Comparison of ENCODE assay signal across 10 cellular contexts in genomic region chr14:47674546-47675238, GRCh38. TPM values are rescaled to one million over a fixed set of nuclear protein-coding genes. Genes with fewer than 3 reads are reported as not detected.
DNase-seq lines count a peak whose midpoint lies in the region; ATAC-seq and TF ChIP-seq lines count a peak whose summit lies in the region.
"Had no signal": no experiment of that assay in that cellular context is flagged by ENCODE, and none has a peak within 500 bp of the region (broad histone marks: within the 10 kb centered on the region; RNA-seq: fewer than 3 reads in every experiment).

No MANE protein-coding gene starts in this region.

- H3K27me3 ChIP-seq in osteoblast (ENCODE audit: insufficient read depth, low read length): peaks cover 18% of the 10 kb centered on the region
- no peaks in the 10 kb centered on the region for H3K27me3 ChIP-seq in CD8-positive, alpha-beta memory T cell (ENCODE audit: insufficient read depth, low read length, poor library complexity, severe bottlenecking)
- peaks cover 49% of the 10 kb centered on the region for H3K27me3 ChIP-seq in CD4-positive, alpha-beta T cell (ENCODE audit: control insufficient read depth, insufficient read depth, low read length)

- CTCF ChIA-PET in CD8-positive, alpha-beta memory T cell (lab: Charles Lee): no interaction called here
- CTCF ChIA-PET in CD4-positive, alpha-beta T cell (lab: Charles Lee): no interaction called here

- no peak for ATAC-seq in CD4-positive, alpha-beta T cell (ENCODE audit: poor library complexity)
- ATAC-seq in HG03045 (IDR thresholded peaks at IDR 0.05; ENCODE audit: unreplicated experiment): no peak

- no peak overlapping the region for H3K27ac Mint-ChIP-seq in CD8-positive, alpha-beta memory T cell
- H3K27ac Mint-ChIP-seq in CD4-positive, alpha-beta T cell: no peak overlapping the region

- peaks cover 21 to 31% of the 10 kb centered on the region in 2 donors for H3K27me3 Mint-ChIP-seq in CD8-positive, alpha-beta memory T cell
- H3K27me3 Mint-ChIP-seq in CD4-positive, alpha-beta T cell: peaks cover 47% of the 10 kb centered on the region

- peak; percentile 29 for DNase-seq in COLO668 (lab: John Stamatoyannopoulos, UW; ENCODE audit: unreplicated experiment)
- no peak for DNase-seq in LNCaP clone FGC (ENCODE audit: low read depth)
- peak; percentile 40 for DNase-seq in foreskin melanocyte
- peak; percentile 50 for DNase-seq in osteoblast (ENCODE audit: insufficient read length, low spot score, missing footprints)
- no peak for DNase-seq in CD8-positive, alpha-beta memory T cell
- DNase-seq in dermis blood vessel endothelial cell: no peak
- no peak for DNase-seq in CD4-positive, alpha-beta T cell
- DNase-seq: activated T-cell treated with anti-CD3 and anti-CD28 coated beads, Interleukin-2, amount 50 U/mL, for 4 hours had no signal

- peaks cover 3 to 21% (median 13%) of the 10 kb centered on the region in 5 donors for H3K9me3 Mint-ChIP-seq in CD8-positive, alpha-beta memory T cell
- no peaks in the 10 kb centered on the region for H3K9me3 Mint-ChIP-seq in CD4-positive, alpha-beta T cell
- H3K9me3 Mint-ChIP-seq: activated T-cell treated with anti-CD3 and anti-CD28 coated beads, Interleukin-2, amount 50 U/mL, for 4 hours had no signal

- TF ChIP-seq CTCF in LNCaP clone FGC (IDR thresholded peaks at IDR 0.05; ENCODE audit: control insufficient read depth, extremely low read depth, insufficient read depth) (no peak), osteoblast (IDR thresholded peaks at IDR 0.05; ENCODE audit: extremely low read depth, low read depth, low read length) (no peak)
- no peak for TF ChIP-seq CTCF in CD4-positive, alpha-beta T cell (IDR thresholded peaks at IDR 0.05)

- H3K4me3 ChIP-seq in LNCaP clone FGC (ENCODE audit: low read depth, low read length) (peak overlapping the region; percentile 26), osteoblast (ENCODE audit: insufficient read depth, low read length) (no peak overlapping the region)
- no peak overlapping the region for H3K4me3 ChIP-seq in CD8-positive, alpha-beta memory T cell (ENCODE audit: low read length)

- no peak overlapping the region for H3K4me3 Mint-ChIP-seq in CD8-positive, alpha-beta memory T cell
- no peak overlapping the region for H3K4me3 Mint-ChIP-seq in CD4-positive, alpha-beta T cell
- H3K4me3 Mint-ChIP-seq: activated T-cell treated with anti-CD3 and anti-CD28 coated beads, Interleukin-2, amount 50 U/mL, for 4 hours had no signal

- H3K27ac ChIP-seq in osteoblast (ENCODE audit: low read depth, low read length): no peak overlapping the region
- no peak overlapping the region for H3K27ac ChIP-seq in CD8-positive, alpha-beta memory T cell (ENCODE audit: low read depth, low read length)
- no peak overlapping the region for H3K27ac ChIP-seq in CD4-positive, alpha-beta T cell (ENCODE audit: low read depth, low read length)

- H4K20me1 ChIP-seq in osteoblast (ENCODE audit: insufficient read depth, low read length): no peaks in the 10 kb centered on the region

- H3K36me3 ChIP-seq in osteoblast (ENCODE audit: insufficient read depth, low read length): no peaks in the 10 kb centered on the region
- no peaks in the 10 kb centered on the region for H3K36me3 ChIP-seq in CD8-positive, alpha-beta memory T cell (ENCODE audit: insufficient read depth, low read length)

- no peaks in the 10 kb centered on the region for H3K9me3 ChIP-seq in osteoblast (ENCODE audit: low read depth, low read length)
- H3K9me3 ChIP-seq in CD8-positive, alpha-beta memory T cell (ENCODE audit: low read length): no peaks in the 10 kb centered on the region
- no peaks in the 10 kb centered on the region for H3K9me3 ChIP-seq in CD4-positive, alpha-beta T cell (ENCODE audit: control insufficient read depth, low read length)

- no peak overlapping the region for H3K4me2 ChIP-seq in osteoblast (ENCODE audit: insufficient read depth, low read length)

- H3K79me2 ChIP-seq in osteoblast (ENCODE audit: insufficient read depth, low read length): no peaks in the 10 kb centered on the region

- H2AFZ ChIP-seq in osteoblast (ENCODE audit: low read length): no peak overlapping the region

- intact Hi-C loops in CD4-positive, alpha-beta T cell (cut with DNase I, micrococcal nuclease): no loop called here

- no peaks in the 10 kb centered on the region for H3K4me1 ChIP-seq in osteoblast (ENCODE audit: insufficient read depth, low read length)
- H3K4me1 ChIP-seq in CD8-positive, alpha-beta memory T cell (ENCODE audit: insufficient read depth, low read length): no peaks in the 10 kb centered on the region

- peaks cover 0 to 3% (median 0%) of the 10 kb centered on the region in 3 donors for H3K4me1 Mint-ChIP-seq in CD8-positive, alpha-beta memory T cell
- H3K4me1 Mint-ChIP-seq in CD4-positive, alpha-beta T cell (ENCODE audit: low read depth): no peaks in the 10 kb centered on the region

- H3K36me3 Mint-ChIP-seq in CD8-positive, alpha-beta memory T cell: peaks cover 0 to 3% (median 0%) of the 10 kb centered on the region in 3 donors
- H3K36me3 Mint-ChIP-seq in CD4-positive, alpha-beta T cell (ENCODE audit: low read depth): no peaks in the 10 kb centered on the region

- POLR2A ChIA-PET in CD8-positive, alpha-beta memory T cell (lab: Charles Lee): no interaction called here
- POLR2A ChIA-PET in CD4-positive, alpha-beta T cell (lab: Charles Lee): no interaction called here

RNA-seq across cellular contexts. Expression of gene MDGA2, which starts 0.7 kb away (rescaled TPM):
- total RNA-seq in osteoblast (not detected in 2 replicates), dermis blood vessel endothelial cell (not detected in 2 replicates)
- total RNA-seq in CD8-positive, alpha-beta memory T cell: not detected
- not detected for polyA plus RNA-seq in CD8-positive, alpha-beta memory T cell
- not detected for total RNA-seq in CD4-positive, alpha-beta T cell
- total RNA-seq: activated T-cell treated with anti-CD3 and anti-CD28 coated beads, Interleukin-2, amount 50 U/mL, for 4 hours; ureter had no signal

Comparison
In these comparisons a context has a peak if more than half of its experiments do, and no peak if none do; other contexts are left out.
1. DNase-seq: peak in COLO668 (single experiment), foreskin melanocyte (single experiment) and osteoblast (single experiment); none in LNCaP clone FGC (single experiment), CD8-positive, alpha-beta memory T cell (0 of 5), dermis blood vessel endothelial cell (single experiment) and CD4-positive, alpha-beta T cell (0 of 10).